Comparison of ENCODE assay signal across 8 cellular contexts in the genomic region with DNA sequence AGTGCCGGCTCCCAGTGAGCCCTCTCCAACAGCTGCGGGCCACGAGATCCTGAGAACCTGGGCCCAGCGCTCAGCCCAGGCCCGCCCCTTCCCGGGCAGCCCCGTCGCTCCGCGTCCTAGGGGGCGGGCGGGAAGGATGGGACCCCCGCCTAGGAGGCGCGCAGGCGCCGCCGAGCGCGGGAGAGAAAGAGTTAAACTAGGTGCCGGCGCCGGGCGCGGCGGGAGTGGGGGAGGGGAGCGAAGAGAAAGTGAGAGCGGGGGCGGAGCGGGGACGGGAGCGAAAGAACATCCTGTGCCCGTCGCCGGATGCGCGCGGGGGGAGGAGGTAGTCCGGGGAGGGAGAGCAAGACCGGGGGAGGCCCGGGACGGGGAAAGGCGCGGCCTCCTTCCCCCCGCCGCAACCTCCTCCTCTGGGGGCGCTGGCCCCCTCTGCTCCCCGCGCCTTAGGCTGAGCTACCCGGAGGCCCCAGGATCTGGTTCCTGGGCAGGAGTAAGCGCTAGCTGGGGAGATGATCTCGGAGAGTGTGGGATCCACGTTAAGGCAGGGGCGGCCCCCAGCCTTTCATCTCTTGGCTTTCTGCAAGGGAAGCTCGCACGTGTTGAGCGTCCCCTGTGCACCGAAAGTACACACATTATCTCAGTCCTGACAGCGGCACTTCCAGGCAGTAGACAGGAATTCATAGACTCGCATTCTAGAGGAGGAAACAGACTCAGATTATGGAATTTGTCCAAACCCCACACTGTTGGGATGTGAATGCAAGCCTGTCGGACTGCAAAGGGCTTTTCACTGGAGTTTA. TPM values are rescaled to one million over a fixed set of nuclear protein-coding genes. Genes with fewer than 3 reads are reported as not detected.
A peak's percentile ranks its signal among the peaks of the same experiment; 100 is the strongest.
DNase-seq lines count a peak whose midpoint lies in the region; ATAC-seq and TF ChIP-seq lines count a peak whose summit lies in the region.

No MANE protein-coding gene starts in this region.

- H3K27me3 ChIP-seq in mammary epithelial cell (ENCODE audit: insufficient read depth, low read length) = no peaks in the 10 kb centered on the region
- no peaks in the 10 kb centered on the region for H3K27me3 ChIP-seq in smooth muscle cell (ENCODE audit: low read depth)

- intact Hi-C loops in mammary epithelial cell (cut with micrococcal nuclease) = loop anchor here (1.0 to 5.0 kb wide), 2 partner anchors 44 to 130 kb away; partner anchors contain the start of gene FKBP5

- in situ Hi-C loops in mammary epithelial cell (cut with MboI; ENCODE audit: low sequenced_read_pairs in 2 of 2) = loop anchor here in 1 of 2 donors (10.0 to 25.0 kb wide), 2 partner anchors 207 to 445 kb away; partner anchors contain the start of gene DEF6

- peak overlapping the region; percentile 79 for H3K9ac ChIP-seq in mammary epithelial cell (ENCODE audit: insufficient read depth, low read length)
- H3K9ac ChIP-seq in smooth muscle cell (ENCODE audit: low read depth) = peak overlapping the region; percentile 80

- peak overlapping the region; percentile 86 to 90 (median 89) for H3K4me3 Mint-ChIP-seq in immature natural killer cell

- no peak for TF ChIP-seq CTCF in WI38 (IDR thresholded peaks at IDR 0.05; ENCODE audit: low read depth, low read length)
- no peak for TF ChIP-seq CTCF in mammary epithelial cell (conservative IDR thresholded peaks at IDR 0.05 in 1 of 2, IDR thresholded peaks at IDR 0.05 in 1 of 2; ENCODE audit: extremely low read depth in 1 of 2, insufficient read depth in 1 of 2, low read depth in 1 of 2, low read length in 2 of 2)
- no peak for TF ChIP-seq CTCF in smooth muscle cell (IDR thresholded peaks at IDR 0.05; ENCODE audit: borderline replicate concordance, insufficient read depth, poor library complexity, severe bottlenecking)

- H3K9me3 Mint-ChIP-seq in immature natural killer cell = no peaks in the 10 kb centered on the region

- H3F3A ChIP-seq in smooth muscle cell (ENCODE audit: low read depth) = no peaks in the 10 kb centered on the region

- peaks cover 64 to 72% of the 10 kb centered on the region in 2 donors for H3K4me1 Mint-ChIP-seq in immature natural killer cell

- peak overlapping the region; percentile 83 for H3K27ac ChIP-seq in mammary epithelial cell (ENCODE audit: insufficient read depth, low read depth, low read length)
- H3K27ac ChIP-seq in smooth muscle cell (ENCODE audit: low read depth) = peak overlapping the region; percentile 70

- peaks cover 9 to 23% (median 9%) of the 10 kb centered on the region in 3 donors for H3K27me3 Mint-ChIP-seq in immature natural killer cell (ENCODE audit: low read depth in 3 of 3)

- H3K27ac Mint-ChIP-seq in immature natural killer cell = peak overlapping the region; percentile 67 to 96 (median 94)

- WGBS in mammary epithelial cell (ENCODE audit: low coverage, missing lambda C conversion rate) = 6% methylated on average over 11 of the region's 61 CpGs
- WGBS in smooth muscle cell (ENCODE audit: low lambda C conversion rate) = 1% methylated on average over 17 of the region's 61 CpGs

- CTCF ChIA-PET in mammary epithelial cell (lab: Charles Lee; ENCODE audit: low non-redundant PET) = interaction anchor here (0.5 to 0.7 kb wide), 3 partner anchors 65 to 373 kb away, joined by 3 to 9 read pairs (median 3); no protein-coding TSS in a partner anchor

- H3K4me2 ChIP-seq in mammary epithelial cell (ENCODE audit: insufficient read depth, low read depth, low read length) (peak overlapping the region; percentile 81), smooth muscle cell (peak overlapping the region; percentile 99)

- DNase-seq in NCI-H2081 (lab: John Stamatoyannopoulos, UW) (peak; percentile 78), NCI-H2081 treated with DMSO at 0.1 percent for 48 hours (lab: John Stamatoyannopoulos, UW) (no peak), NCI-H2029 (lab: John Stamatoyannopoulos, UW) (peak; percentile 59), mammary epithelial cell (peak; percentile 87), immature natural killer cell (peak; percentile 87 to 90 (median 87)), smooth muscle cell (lab: John Stamatoyannopoulos, UW; ENCODE audit: unreplicated experiment) (peak; percentile 71)

- H3K36me3 ChIP-seq in mammary epithelial cell (ENCODE audit: insufficient read depth, low read length) = no peaks in the 10 kb centered on the region
- H3K36me3 ChIP-seq in smooth muscle cell (ENCODE audit: low read depth) = no peaks in the 10 kb centered on the region

- H3K4me1 ChIP-seq in mammary epithelial cell (ENCODE audit: insufficient read depth, low read length) = peaks cover 69% of the 10 kb centered on the region
- peaks cover 19% of the 10 kb centered on the region for H3K4me1 ChIP-seq in smooth muscle cell (ENCODE audit: low read depth)

- H3K9me3 ChIP-seq in mammary epithelial cell (replicated peaks; ENCODE audit: insufficient read depth, low read length) = no peaks in the 10 kb centered on the region
- H3K9me3 ChIP-seq in smooth muscle cell (replicated peaks; ENCODE audit: low read depth) = no peaks in the 10 kb centered on the region

- peak; percentile 44 for ATAC-seq in HG02840 (IDR thresholded peaks at IDR 0.05; ENCODE audit: low FRiP score, unreplicated experiment)

- H3K79me2 ChIP-seq in mammary epithelial cell (ENCODE audit: insufficient read depth, low read length) (no peaks in the 10 kb centered on the region), smooth muscle cell (ENCODE audit: low read depth) (no peaks in the 10 kb centered on the region)

- BruUV-seq in mammary epithelial cell (replicated peaks; lab: Mats Ljungman, UMichigan) = TSS peak; percentile 21

- H2AFZ ChIP-seq in mammary epithelial cell (ENCODE audit: low read depth, low read length) (peak overlapping the region; percentile 76), smooth muscle cell (ENCODE audit: low read depth) (peak overlapping the region; percentile 97)

- H3K4me3 ChIP-seq in WI38 (ENCODE audit: low read depth, low read length) (peak overlapping the region; percentile 69), mammary epithelial cell (replicated peaks in 1 of 3; ENCODE audit: insufficient read depth in 1 of 3, low read depth in 2 of 3, low read length in 3 of 3) (peak overlapping the region; percentile 45 to 54 (median 48)), smooth muscle cell (peak overlapping the region; percentile 92)

- H4K20me1 ChIP-seq in mammary epithelial cell (ENCODE audit: insufficient read depth, low read length) (no peaks in the 10 kb centered on the region), smooth muscle cell (ENCODE audit: low read depth) (no peaks in the 10 kb centered on the region)

- no peaks in the 10 kb centered on the region for H3K36me3 Mint-ChIP-seq in immature natural killer cell

- dilution Hi-C loops in mammary epithelial cell (cut with HindIII; ENCODE audit: low sequenced_read_pairs) = no loop called here

RNA-seq across cellular contexts. Expression of gene ARMC12, which starts 4.9 kb away (rescaled TPM):
- total RNA-seq in mammary epithelial cell (under 1 TPM in 1 of 2 donors, not detected in 1; 0.73 TPM), smooth muscle cell (0.18 and 3.5 TPM in 2 replicates)
- polyA plus RNA-seq in mammary epithelial cell (0.32 TPM), immature natural killer cell (under 1 TPM in 1 of 3 donors, not detected in 2; 0.16 TPM), smooth muscle cell (not detected in 2 replicates)
- not detected for polyA minus RNA-seq in mammary epithelial cell

RNA-seq across cellular contexts. Expression of gene FKBP5, which starts 43.2 kb away (rescaled TPM):
- total RNA-seq in mammary epithelial cell (10 to 100 TPM; 60.7 to 97.9 TPM), smooth muscle cell (0.85 TPM in 2 replicates)
- polyA plus RNA-seq in mammary epithelial cell (57.9 TPM), immature natural killer cell (10 to 100 TPM; 26.1 to 99.0 (median 29.3) TPM), smooth muscle cell (1.6 and 3.8 TPM in 2 replicates)
- 96.0 TPM for polyA minus RNA-seq in mammary epithelial cell

RNA-seq across cellular contexts. Expression of gene CLPSL2, which starts 44.5 kb away (rescaled TPM):
- total RNA-seq in mammary epithelial cell = not detected
- not detected for polyA plus RNA-seq in mammary epithelial cell
- not detected for polyA minus RNA-seq in mammary epithelial cell
- polyA plus RNA-seq in immature natural killer cell = not detected
- total RNA-seq in smooth muscle cell = not detected in 2 replicates
- 1.9 and 2.0 TPM in 2 replicates for polyA plus RNA-seq in smooth muscle cell

RNA-seq across cellular contexts. Expression of gene CLPSL1, which starts 48.9 kb away (rescaled TPM):
- total RNA-seq in mammary epithelial cell = not detected
- not detected for polyA plus RNA-seq in mammary epithelial cell
- polyA minus RNA-seq in mammary epithelial cell = not detected
- polyA plus RNA-seq in immature natural killer cell = not detected
- total RNA-seq in smooth muscle cell = not detected in 2 replicates
- not detected in 2 replicates for polyA plus RNA-seq in smooth muscle cell
